19 cellular contexts compared by ENCODE assay signal in genomic region chr20:18414140-18414539, GRCh38.
"Had no signal": no experiment of that assay in that cellular context is flagged by ENCODE, and none has a peak within 500 bp of the region (broad histone marks: within the 10 kb centered on the region; RNA-seq: fewer than 3 reads in every experiment).

No MANE protein-coding gene starts in this region.

- ATAC-seq: sciatic nerve; stimulated activated naive CD8-positive, alpha-beta T cell treated with anti-CD3 and anti-CD28 coated beads, Interleukin-15, amount 100 ng/mL, for 72 hours had no signal

- H3K4me2 ChIP-seq: smooth muscle cell had no signal

- H3K4me1 ChIP-seq: pancreas, suprapubic skin, vagina had no signal

- H3K9me3 Mint-ChIP-seq: activated naive CD4-positive, alpha-beta T cell treated with anti-CD3 and anti-CD28 coated beads, Interleukin-2, amount 50 U/mL, for 72 hours; naive thymus-derived CD4-positive, alpha-beta T cell; stimulated activated naive CD8-positive, alpha-beta T cell treated with anti-CD3 and anti-CD28 coated beads, Interleukin-15, amount 100 ng/mL, for 72 hours had no signal

- H3K27me3 ChIP-seq: dorsolateral prefrontal cortex, pancreas, suprapubic skin, vagina had no signal

- DNase-seq: activated CD4-positive, alpha-beta T cell treated with anti-CD3 and anti-CD28 coated beads, Interleukin-2, amount 50 U/mL, for 1 hour; activated CD8-positive, alpha-beta memory T cell treated with anti-CD3 and anti-CD28 coated beads for 24 hours; activated CD8-positive, alpha-beta memory T cell treated with anti-CD3 and anti-CD28 coated beads, Interleukin-2, amount 50 U/mL, for 48 hours; activated gamma-delta T cell treated with Interleukin-2 at 50 U/mL for 16 hours; caudate nucleus; dorsolateral prefrontal cortex; naive thymus-derived CD4-positive, alpha-beta T cell; pancreas; stimulated activated CD4-positive, alpha-beta T cell treated with anti-CD3 and anti-CD28 coated beads, Interleukin-4, amount 100 ng/mL, for 1 hour; stimulated activated naive CD8-positive, alpha-beta T cell treated with anti-CD3 and anti-CD28 coated beads, Interleukin-15, amount 100 ng/mL, for 72 hours; T-helper 1 cell; T-helper 9 cell; trophoblast cell had no signal

- H3K4me3 Mint-ChIP-seq: naive thymus-derived CD4-positive, alpha-beta T cell; stimulated activated naive CD8-positive, alpha-beta T cell treated with anti-CD3 and anti-CD28 coated beads, Interleukin-15, amount 100 ng/mL, for 72 hours had no signal

- H3K36me3 Mint-ChIP-seq: activated naive CD4-positive, alpha-beta T cell treated with anti-CD3 and anti-CD28 coated beads, Interleukin-2, amount 50 U/mL, for 72 hours; naive thymus-derived CD4-positive, alpha-beta T cell had no signal

- H3K27ac Mint-ChIP-seq: activated naive CD4-positive, alpha-beta T cell treated with anti-CD3 and anti-CD28 coated beads, Interleukin-2, amount 50 U/mL, for 72 hours; naive thymus-derived CD4-positive, alpha-beta T cell had no signal

- H3K27me3 Mint-ChIP-seq: stimulated activated naive CD8-positive, alpha-beta T cell treated with anti-CD3 and anti-CD28 coated beads, Interleukin-15, amount 100 ng/mL, for 72 hours had no signal

- H3K4me3 ChIP-seq: dorsolateral prefrontal cortex, lung, pancreas, smooth muscle cell, suprapubic skin, vagina had no signal

- H3K36me3 ChIP-seq: pancreas, suprapubic skin, vagina had no signal

- H3K27ac ChIP-seq: dorsolateral prefrontal cortex, pancreas, suprapubic skin, vagina had no signal

- H3K9me3 ChIP-seq: pancreas, suprapubic skin, vagina had no signal
